In genomic region chr12:100368066-100368465, GRCh38 we compare ENCODE assay signal across 10 cellular contexts. TPM values are rescaled to one million over a fixed set of nuclear protein-coding genes. Genes with fewer than 3 reads are reported as not detected.
"Had no signal": no experiment of that assay in that cellular context is flagged by ENCODE, and none has a peak within 500 bp of the region (broad histone marks: within the 10 kb centered on the region; RNA-seq: fewer than 3 reads in every experiment).

No MANE protein-coding gene starts in this region.

- H3K9me3 Mint-ChIP-seq: HFFc6 had no signal

- ATAC-seq: HCT116, HepG2 had no signal

- H3K4me3 ChIP-seq: HAP-1 had no signal

- H3K27ac Mint-ChIP-seq: HFFc6, IgD-negative memory B cell had no signal

- DNase-seq: GOT3, H7, HFFc6 had no signal

- H3K9me3 ChIP-seq: HAP-1 had no signal

- H3K27ac ChIP-seq: HL-60 had no signal

- H3K4me1 Mint-ChIP-seq: IgD-negative memory B cell had no signal

- H3K36me3 ChIP-seq: HAP-1 had no signal

- H3K36me3 Mint-ChIP-seq: IgD-negative memory B cell had no signal

- H3K4me3 Mint-ChIP-seq: HFFc6, IgD-negative memory B cell had no signal

RNA-seq across cellular contexts. Expression of gene SLC17A8, which starts 11.2 kb away (rescaled TPM):
- total RNA-seq: H4, H7, HFFc6, HT1080 had no signal
- polyA plus RNA-seq: IgD-negative memory B cell had no signal
